In the genomic region with DNA sequence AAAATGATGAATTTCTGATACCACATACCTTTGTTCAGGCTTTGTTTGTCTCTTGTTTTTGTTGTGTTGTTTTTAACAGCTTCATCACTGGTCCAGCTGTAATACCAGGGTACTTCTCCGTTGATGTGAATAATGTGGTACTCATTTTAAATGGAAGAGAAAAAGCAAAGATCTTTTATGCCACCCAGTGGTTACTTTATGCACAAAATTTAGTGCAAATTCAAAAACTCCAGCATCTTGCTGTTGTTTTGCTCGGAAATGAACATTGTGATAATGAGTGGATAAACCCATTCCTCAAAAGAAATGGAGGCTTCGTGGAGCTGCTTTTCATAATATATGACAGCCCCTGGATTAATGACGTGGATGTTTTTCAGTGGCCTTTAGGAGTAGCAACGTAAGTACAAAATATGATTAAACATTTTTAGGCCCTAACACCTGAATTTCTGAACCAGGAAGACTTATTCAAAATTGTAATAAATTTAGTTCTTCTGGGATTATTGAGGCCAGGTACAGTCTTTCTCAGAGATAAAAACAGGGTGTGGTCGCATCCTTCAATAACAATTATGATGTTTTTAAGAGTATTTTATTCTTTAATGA, we compare ENCODE assay signal across 8 cellular contexts. TPM values are rescaled to one million over a fixed set of nuclear protein-coding genes. Genes with fewer than 3 reads are reported as not detected.
DNase-seq lines count a peak whose midpoint lies in the region; ATAC-seq, FAIRE-seq and TF ChIP-seq lines count a peak whose summit lies in the region.

No MANE protein-coding gene starts in this region.

- H3K4me1 Mint-ChIP-seq in natural killer cell: no peaks in the 10 kb centered on the region
- no peaks in the 10 kb centered on the region for H3K4me1 Mint-ChIP-seq in natural killer cell treated with Interleukin-12 subunit alpha and Interleukin-12 subunit beta and Interleukin-15 and Interleukin-18, amount 100 ng/mL, for 72 hours (ENCODE audit: low read depth in 2 of 2)

- no peak overlapping the region for H3K4me3 Mint-ChIP-seq in natural killer cell
- H3K4me3 Mint-ChIP-seq in natural killer cell treated with Interleukin-12 subunit alpha and Interleukin-12 subunit beta and Interleukin-15 and Interleukin-18, amount 100 ng/mL, for 72 hours: no peak overlapping the region

- H3K27ac Mint-ChIP-seq in natural killer cell: no peak overlapping the region
- no peak overlapping the region for H3K27ac Mint-ChIP-seq in natural killer cell treated with Interleukin-12 subunit alpha and Interleukin-12 subunit beta and Interleukin-15 and Interleukin-18, amount 100 ng/mL, for 72 hours

- TF ChIP-seq CTCF in natural killer cell (IDR thresholded peaks at IDR 0.05) (peak; percentile 55), VCaP (conservative IDR thresholded peaks at IDR 0.05) (peak; percentile 88)

- H3K27ac ChIP-seq in VCaP: no peak overlapping the region

- intact Hi-C loops in natural killer cell (cut with micrococcal nuclease): loop anchor here (2.0 kb wide), 1 partner anchor 699 kb away; no protein-coding TSS in a partner anchor

- no peaks in the 10 kb centered on the region for H3K27me3 Mint-ChIP-seq in natural killer cell (ENCODE audit: low read depth in 2 of 2)
- no peaks in the 10 kb centered on the region for H3K27me3 Mint-ChIP-seq in natural killer cell treated with Interleukin-12 subunit alpha and Interleukin-12 subunit beta and Interleukin-15 and Interleukin-18, amount 100 ng/mL, for 72 hours

- no peaks in the 10 kb centered on the region for H3K36me3 Mint-ChIP-seq in natural killer cell
- H3K36me3 Mint-ChIP-seq in natural killer cell treated with Interleukin-12 subunit alpha and Interleukin-12 subunit beta and Interleukin-15 and Interleukin-18, amount 100 ng/mL, for 72 hours: no peaks in the 10 kb centered on the region

- H3K9me3 Mint-ChIP-seq in natural killer cell: no peaks in the 10 kb centered on the region
- no peaks in the 10 kb centered on the region for H3K9me3 Mint-ChIP-seq in natural killer cell treated with Interleukin-12 subunit alpha and Interleukin-12 subunit beta and Interleukin-15 and Interleukin-18, amount 100 ng/mL, for 72 hours

- ATAC-seq in natural killer cell: no peak
- ATAC-seq in natural killer cell treated with Interleukin-12 subunit alpha and Interleukin-12 subunit beta and Interleukin-15 and Interleukin-18, amount 100 ng/mL, for 72 hours: no peak
- no peak for ATAC-seq in GM21528 (IDR thresholded peaks at IDR 0.05; ENCODE audit: low FRiP score, unreplicated experiment)
- no peak for ATAC-seq in HG02852 (IDR thresholded peaks at IDR 0.05; ENCODE audit: unreplicated experiment)

- peak; percentile 90 for FAIRE-seq in islet of Langerhans (lab: Jason Lieb, UNC)

- no peak for DNase-seq in natural killer cell
- DNase-seq in natural killer cell treated with Interleukin-12 subunit alpha and Interleukin-12 subunit beta and Interleukin-15 and Interleukin-18, amount 100 ng/mL, for 72 hours (ENCODE audit: low spot score): no peak
- DNase-seq in NCI-H128 (lab: John Stamatoyannopoulos, UW; ENCODE audit: unreplicated experiment): peak; percentile 13
- DNase-seq in mesenteric fat pad (ENCODE audit: low spot score): no peak

RNA-seq across cellular contexts. Expression of a gene that starts 22.4 kb away (rescaled TPM):
- total RNA-seq in natural killer cell (10 to 100 TPM in 1 of 3 donors, 1 to 10 TPM in 2; 5.8 to 10.6 (median 7.0) TPM), mesenteric fat pad (15.1 TPM)
- total RNA-seq in natural killer cell treated with Interleukin-12 subunit alpha and Interleukin-12 subunit beta and Interleukin-15 and Interleukin-18, amount 100 ng/mL, for 72 hours: 10 to 100 TPM; 14.7 to 20.9 TPM

RNA-seq across cellular contexts. Expression of a gene that starts 42.4 kb away (rescaled TPM):
- total RNA-seq in natural killer cell (under 1 TPM; 0.10 to 0.49 (median 0.16) TPM), mesenteric fat pad (20.5 TPM)
- 1 to 10 TPM in 1 of 2 donors, under 1 TPM in 1; 0.19 to 1.0 TPM for total RNA-seq in natural killer cell treated with Interleukin-12 subunit alpha and Interleukin-12 subunit beta and Interleukin-15 and Interleukin-18, amount 100 ng/mL, for 72 hours

Comparison
In these comparisons a context has a peak if more than half of its experiments do, and no peak if none do; other contexts are left out.
1. RNA of a gene that starts 42.4 kb away (total RNA-seq): 20.5 TPM in mesenteric fat pad (single experiment); 0.19 to 1.0 TPM in natural killer cell treated with Interleukin-12 subunit alpha and Interleukin-12 subunit beta and Interleukin-15 and Interleukin-18, amount 100 ng/mL, for 72 hours and 0.10 to 0.49 TPM in natural killer cell; every median in the first group is over 10 times any median in the second.